In the genomic region with DNA sequence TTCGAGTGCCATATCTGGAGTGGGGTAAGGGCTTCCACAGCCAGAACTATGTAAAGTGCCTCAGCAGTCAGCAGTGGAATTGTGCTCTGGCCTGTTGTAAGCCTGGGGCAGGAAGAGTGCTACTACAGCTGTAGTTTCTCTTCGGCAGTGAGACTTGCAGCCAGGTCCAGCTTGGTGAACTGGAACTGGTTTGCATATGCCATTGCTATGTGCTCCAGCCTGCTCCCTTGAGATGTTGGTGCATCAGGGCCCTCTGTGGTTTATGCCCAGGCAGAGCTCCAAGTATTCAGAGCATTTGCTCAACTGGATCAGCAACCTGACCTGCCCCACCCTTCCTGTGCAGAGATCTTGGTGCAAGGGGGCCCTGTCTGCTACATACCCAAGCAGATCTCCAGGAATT, we compare ENCODE assay signal across 11 cellular contexts. TPM values are rescaled to one million over a fixed set of nuclear protein-coding genes. Genes with fewer than 3 reads are reported as not detected.
DNase-seq lines count a peak whose midpoint lies in the region; ATAC-seq and TF ChIP-seq lines count a peak whose summit lies in the region.
"Had no signal": no experiment of that assay in that cellular context is flagged by ENCODE, and none has a peak within 500 bp of the region (broad histone marks: within the 10 kb centered on the region; RNA-seq: fewer than 3 reads in every experiment).

No MANE protein-coding gene starts in this region.

- H3K4me3 Mint-ChIP-seq in stimulated activated effector memory CD8-positive, alpha-beta T cell treated with anti-CD3 and anti-CD28 coated beads, Interleukin-12 subunit alpha, Interleukin-12 subunit beta, amount 100 ng/mL, for 72 hours = no peak overlapping the region
- H3K4me3 Mint-ChIP-seq: activated naive CD4-positive, alpha-beta T cell treated with anti-CD3 and anti-CD28 coated beads, Interleukin-2, amount 50 U/mL, for 24 hours; T-cell had no signal

- H3K27ac ChIP-seq in AG04450 (ENCODE audit: low read depth, low read length) = no peak overlapping the region
- H3K27ac ChIP-seq: psoas muscle had no signal

- TF ChIP-seq CTCF in AG04450 (IDR thresholded peaks at IDR 0.05; ENCODE audit: low read depth, low read length) = no peak
- TF ChIP-seq CTCF in fibroblast of mammary gland (conservative IDR thresholded peaks at IDR 0.05; ENCODE audit: control insufficient read depth, insufficient read depth, low read depth, low read length) = no peak

- POLR2A ChIA-PET in AG04450 (lab: Yijun Ruan, JAX) = interaction anchor here (1.0 kb wide), 1 partner anchor 47 kb away, joined by 3 read pairs; no protein-coding TSS in a partner anchor

- ATAC-seq in GM21528 (IDR thresholded peaks at IDR 0.05; ENCODE audit: low FRiP score, unreplicated experiment) (peak; percentile 79), HG03095 (IDR thresholded peaks at IDR 0.05; ENCODE audit: unreplicated experiment) (no peak)
- no peak for ATAC-seq in stimulated activated effector memory CD8-positive, alpha-beta T cell treated with anti-CD3 and anti-CD28 coated beads, Interleukin-12 subunit alpha, Interleukin-12 subunit beta, amount 100 ng/mL, for 72 hours
- ATAC-seq: psoas muscle, T-cell had no signal

- H3K36me3 Mint-ChIP-seq in stimulated activated effector memory CD8-positive, alpha-beta T cell treated with anti-CD3 and anti-CD28 coated beads, Interleukin-12 subunit alpha, Interleukin-12 subunit beta, amount 100 ng/mL, for 72 hours = no peaks in the 10 kb centered on the region
- H3K36me3 Mint-ChIP-seq: activated naive CD4-positive, alpha-beta T cell treated with anti-CD3 and anti-CD28 coated beads, Interleukin-2, amount 50 U/mL, for 24 hours; T-cell had no signal

- no peaks in the 10 kb centered on the region for H3K9me3 ChIP-seq in AG04450 (ENCODE audit: control insufficient read depth, insufficient read depth, low read length)
- H3K9me3 ChIP-seq: psoas muscle had no signal

- H3K4me3 ChIP-seq in AG04450 (ENCODE audit: low read depth, low read length) = no peak overlapping the region
- H3K4me3 ChIP-seq in fibroblast of mammary gland (ENCODE audit: control insufficient read depth, low read depth, low read length) = no peak overlapping the region
- H3K4me3 ChIP-seq: psoas muscle had no signal

- peaks cover 19% of the 10 kb centered on the region for H3K9me3 Mint-ChIP-seq in stimulated activated effector memory CD8-positive, alpha-beta T cell treated with anti-CD3 and anti-CD28 coated beads, Interleukin-12 subunit alpha, Interleukin-12 subunit beta, amount 100 ng/mL, for 72 hours

- H3K27ac Mint-ChIP-seq in stimulated activated effector memory CD8-positive, alpha-beta T cell treated with anti-CD3 and anti-CD28 coated beads, Interleukin-12 subunit alpha, Interleukin-12 subunit beta, amount 100 ng/mL, for 72 hours = no peak overlapping the region
- H3K27ac Mint-ChIP-seq: activated naive CD4-positive, alpha-beta T cell treated with anti-CD3 and anti-CD28 coated beads, Interleukin-2, amount 50 U/mL, for 24 hours; T-cell had no signal

- H3K4me1 Mint-ChIP-seq in stimulated activated effector memory CD8-positive, alpha-beta T cell treated with anti-CD3 and anti-CD28 coated beads, Interleukin-12 subunit alpha, Interleukin-12 subunit beta, amount 100 ng/mL, for 72 hours = no peaks in the 10 kb centered on the region
- H3K4me1 Mint-ChIP-seq: activated naive CD4-positive, alpha-beta T cell treated with anti-CD3 and anti-CD28 coated beads, Interleukin-2, amount 50 U/mL, for 24 hours; T-cell had no signal

- CTCF ChIA-PET in AG04450 (lab: Charles Lee) = interaction anchor here (1.1 to 1.2 kb wide), 2 partner anchors 11 to 232 kb away, joined by 3 read pairs; no protein-coding TSS in a partner anchor

- H3K27me3 ChIP-seq in AG04450 (ENCODE audit: control insufficient read depth, insufficient read depth, low read length) = no peaks in the 10 kb centered on the region

- DNase-seq in AG04450 (ENCODE audit: low read depth, low spot score) (peak; percentile 29), LHCN-M2 (ENCODE audit: low read depth) (peak; percentile 19), fibroblast of mammary gland (ENCODE audit: low read depth) (peak; percentile 2), NCI-H146 treated with DMSO at 0.1 percent for 48 hours (lab: John Stamatoyannopoulos, UW; ENCODE audit: unreplicated experiment) (no peak), DMS 273 (lab: John Stamatoyannopoulos, UW; ENCODE audit: unreplicated experiment) (no peak)
- DNase-seq in stimulated activated effector memory CD8-positive, alpha-beta T cell treated with anti-CD3 and anti-CD28 coated beads, Interleukin-12 subunit alpha, Interleukin-12 subunit beta, amount 100 ng/mL, for 72 hours (ENCODE audit: low spot score in 2 of 2) = no peak
- DNase-seq: psoas muscle, T-cell had no signal

RNA-seq across cellular contexts. Expression of gene ZNF804A, which starts 47.8 kb away (rescaled TPM):
- polyA plus RNA-seq in AG04450 (2011; rRNA removed) = 3.5 and 6.2 TPM in 2 replicates
- polyA minus RNA-seq in AG04450 (2011; rRNA and poly(A)+ RNA removed) = 2.8 and 3.5 TPM in 2 replicates
- 0.29 TPM in 1 of 2 replicates, not detected in the other for total RNA-seq in LHCN-M2 (2014; rRNA removed)
- not detected for polyA plus RNA-seq in LHCN-M2 (2012)
- total RNA-seq: psoas muscle had no signal
- polyA plus RNA-seq: psoas muscle had no signal

Comparison
In these comparisons a context has a peak if more than half of its experiments do, and no peak if none do; other contexts are left out.
1. DNase-seq: peak in AG04450 (single experiment), LHCN-M2 (single experiment) and fibroblast of mammary gland (single experiment); none in stimulated activated effector memory CD8-positive, alpha-beta T cell treated with anti-CD3 and anti-CD28 coated beads, Interleukin-12 subunit alpha, Interleukin-12 subunit beta, amount 100 ng/mL, for 72 hours (0 of 2), NCI-H146 treated with DMSO at 0.1 percent for 48 hours (single experiment) and DMS 273 (single experiment).